In the genomic region with DNA sequence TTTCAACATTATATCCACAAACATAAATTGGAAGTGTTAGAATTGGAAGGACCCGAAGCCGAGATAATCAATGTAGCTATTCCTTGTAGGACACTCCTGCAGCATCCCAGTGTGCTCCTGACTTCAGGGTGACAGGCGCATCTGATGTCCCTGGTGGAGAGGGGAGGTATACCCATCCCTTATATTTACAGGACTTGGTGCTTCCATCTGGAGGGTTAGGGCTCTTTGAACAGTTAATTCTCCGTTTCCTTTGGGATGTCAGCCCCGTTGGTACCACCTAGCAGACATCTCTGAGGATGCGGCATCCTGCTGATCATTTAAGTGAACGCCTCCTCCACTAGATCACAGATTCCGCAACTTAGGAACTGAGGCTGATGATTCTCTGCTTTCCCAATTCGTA, we compare ENCODE assay signal across 20 cellular contexts.
DNase-seq lines count a peak whose midpoint lies in the region; ATAC-seq, FAIRE-seq and TF ChIP-seq lines count a peak whose summit lies in the region.
"Had no signal": no experiment of that assay in that cellular context is flagged by ENCODE, and none has a peak within 500 bp of the region (broad histone marks: within the 10 kb centered on the region; RNA-seq: fewer than 3 reads in every experiment).

No MANE protein-coding gene starts in this region.

- H3K27ac ChIP-seq in DND-41 (ENCODE audit: low read length) = no peak overlapping the region
- H3K27ac ChIP-seq in H1 (ENCODE audit: low read depth, low read length) = no peak overlapping the region
- H3K27ac ChIP-seq: BLaER1 treated with 17β-estradiol and CSF1 and Interleukin-3, amounts not matched to agents 10 nM and 100 nM; GM23248; SK-N-MC had no signal

- H3K27me3 ChIP-seq in DND-41 (ENCODE audit: insufficient read depth, low read length, poor library complexity) = no peaks in the 10 kb centered on the region
- H3K27me3 ChIP-seq in H7 (ENCODE audit: control insufficient read depth, insufficient read depth, low read length) = peaks cover 11% of the 10 kb centered on the region
- H3K27me3 ChIP-seq in H1 (replicated peaks in 1 of 4; ENCODE audit: control insufficient read depth in 3 of 4, extremely low read depth in 1 of 4, insufficient read depth in 3 of 4, low read length in 3 of 4) = peaks cover 0 to 8% (median 6%) of the 10 kb centered on the region in 4 experiments; a peak in 3 of 7 replicates

- TF ChIP-seq EP300 in H1 (IDR thresholded peaks at IDR 0.05; ENCODE audit: borderline replicate concordance in 1 of 2, low read depth in 2 of 2, low read length in 2 of 2) = no peak

- FAIRE-seq in H1 (lab: Jason Lieb, UNC) = no peak
- FAIRE-seq: G401.6, GM12892, GM19239 had no signal

- no peak overlapping the region for H3K14ac ChIP-seq in H1 (ENCODE audit: insufficient read length)

- no peak overlapping the region for H3K56ac ChIP-seq in H1 (replicated peaks; ENCODE audit: insufficient read length, low read depth, low read length)

- no peaks in the 10 kb centered on the region for H3K9me3 Mint-ChIP-seq in neural crest cell
- H3K9me3 Mint-ChIP-seq: T-helper 1 cell treated with Interleukin-12 subunit alpha and Interleukin-12 subunit beta and Interleukin-4 antibody, amounts not matched to agents 30 μg/mL and 1 μg/mL, for 36 hours had no signal

- H3K36me3 Mint-ChIP-seq in neural crest cell (ENCODE audit: low read depth) = no peaks in the 10 kb centered on the region

- H2BK120ac ChIP-seq in H1 (replicated peaks; ENCODE audit: low read depth, low read length) = no peak overlapping the region

- POLR2A ChIA-PET in H1 (lab: Charles Lee; ENCODE audit: partially characterized antibody) = interaction anchor here (2.5 kb wide), 1 partner anchor 11 kb away, joined by 10 read pairs; no protein-coding TSS in a partner anchor

- peak overlapping the region; percentile 7; the same call in 1 of the 2 replicates for H2BK20ac ChIP-seq in H1 (ENCODE audit: low read length)

- H3K36me3 ChIP-seq in DND-41 (ENCODE audit: insufficient read depth, low read length) (no peaks in the 10 kb centered on the region), H7 (replicated peaks; ENCODE audit: control insufficient read depth, insufficient read depth, low read length) (no peaks in the 10 kb centered on the region), H1 (ENCODE audit: control insufficient read depth in 2 of 4, insufficient read depth in 4 of 4, low read length in 3 of 4) (no peaks in the 10 kb centered on the region)
- H3K36me3 ChIP-seq: BLaER1 treated with 17β-estradiol and CSF1 and Interleukin-3, amounts not matched to agents 10 nM and 100 nM; MG63 had no signal

- no peak overlapping the region for H2AK5ac ChIP-seq in H1 (ENCODE audit: low read depth, low read length)

- 71% methylated on average over 9 of the region's 9 CpGs; no CpG with 5 or more reads in 1 of the 2 experiments for WGBS in H1 (ENCODE audit: extremely low coverage in 1 of 2, insufficient coverage in 1 of 2, insufficient read length in 1 of 2, insufficient replicate concordance in 2 of 2, low coverage in 1 of 2, low lambda C conversion rate in 2 of 2, missing lambda C conversion rate in 1 of 2), 2 experiments

- CTCF ChIA-PET in H1 (lab: Charles Lee; ENCODE audit: partially characterized antibody) = interaction anchor here (0.6 to 11.4 kb wide), 28 partner anchors 8 to 760 kb away, joined by 3 to 102 read pairs (median 4); no protein-coding TSS in a partner anchor

- no peak overlapping the region for H2BK15ac ChIP-seq in H1 (ENCODE audit: low read length)

- H4K20me1 ChIP-seq in DND-41 (ENCODE audit: insufficient read depth, low read length) = no peaks in the 10 kb centered on the region
- no peaks in the 10 kb centered on the region for H4K20me1 ChIP-seq in H1 (replicated peaks in 1 of 2; ENCODE audit: control insufficient read depth in 1 of 2, insufficient read depth in 2 of 2, low read length in 2 of 2)

- no peak overlapping the region for H3K27ac Mint-ChIP-seq in neural crest cell (ENCODE audit: unreplicated experiment)
- H3K27ac Mint-ChIP-seq: T-helper 1 cell treated with Interleukin-12 subunit alpha and Interleukin-12 subunit beta and Interleukin-4 antibody, amounts not matched to agents 30 μg/mL and 1 μg/mL, for 36 hours had no signal

- H2BK12ac ChIP-seq in H1 (ENCODE audit: low read depth, low read length) = no peak overlapping the region

- peaks cover 52% of the 10 kb centered on the region for H3K27me3 Mint-ChIP-seq in neural crest cell (ENCODE audit: low read depth)

- no peak overlapping the region for H3K18ac ChIP-seq in H1 (ENCODE audit: extremely low read depth, low read length)

- H4K8ac ChIP-seq in H1 (ENCODE audit: extremely low read depth, insufficient read depth, low read length) = no peak overlapping the region

- H3K9ac ChIP-seq in DND-41 (ENCODE audit: low read depth, low read length) (no peak overlapping the region), H1 (replicated peaks in 1 of 4; ENCODE audit: extremely low read depth in 1 of 4, low read depth in 3 of 4, low read length in 3 of 4) (no peak overlapping the region)
- H3K9ac ChIP-seq: BLaER1 treated with 17β-estradiol and CSF1 and Interleukin-3, amounts not matched to agents 10 nM and 100 nM; GM23248 had no signal

- H3K79me1 ChIP-seq in H1 (ENCODE audit: low read depth, low read length) = no peaks in the 10 kb centered on the region

- H3K79me2 ChIP-seq in DND-41 (ENCODE audit: insufficient read depth, low read length) (no peaks in the 10 kb centered on the region), H1 (ENCODE audit: control insufficient read depth in 1 of 2, insufficient read depth in 2 of 2, low read length in 2 of 2) (no peaks in the 10 kb centered on the region)

- no peak for TF ChIP-seq POLR2A in H1 (IDR thresholded peaks at IDR 0.05; ENCODE audit: control extremely low read depth in 1 of 2, low read depth in 2 of 2, low read length in 2 of 2)

- TF ChIP-seq CTCF in DND-41 (IDR thresholded peaks at IDR 0.05; ENCODE audit: borderline replicate concordance, extremely low read depth, low read length, poor library complexity, severe bottlenecking) = peak; percentile 14
- TF ChIP-seq CTCF in H1 (IDR thresholded peaks at IDR 0.05; ENCODE audit: control extremely low read depth in 1 of 3, insufficient read depth in 1 of 3, low read depth in 1 of 3, low read length in 3 of 3) = peak; percentile 21 to 56 (median 48); a peak in 3 of 4 replicates
- peak; percentile 41 for TF ChIP-seq CTCF in neural crest cell (conservative IDR thresholded peaks at IDR 0.05)

- H3K23ac ChIP-seq in H1 (ENCODE audit: insufficient read length) = no peak overlapping the region

- H2BK5ac ChIP-seq in H1 (ENCODE audit: low read depth, low read length) = no peak overlapping the region

- peaks cover 23% of the 10 kb centered on the region for H3K4me1 Mint-ChIP-seq in neural crest cell

- DNase-seq in DND-41 = no peak
- peak; percentile 62 for DNase-seq in H7
- no peak for DNase-seq in H1 (ENCODE audit: low read depth in 1 of 2, low spot score in 2 of 2)
- DNase-seq in neural crest cell (ENCODE audit: low read depth, low spot score) = no peak
- DNase-seq in amygdala (lab: John Stamatoyannopoulos, UW) = no peak
- DNase-seq in GM03348 (ENCODE audit: low spot score) = no peak
- DNase-seq in mesenteric fat pad (ENCODE audit: low spot score) = no peak
- DNase-seq: GM23248, MG63, NCI-H1105 treated with DMSO at 0.1 percent for 48 hours, NCI-H187, NCI-H2171, NCI-H510A, PC-3 had no signal

- H4K91ac ChIP-seq in H1 (replicated peaks; ENCODE audit: insufficient read length, low read length) = no peak overlapping the region

- H3K23me2 ChIP-seq in H1 (ENCODE audit: low read depth, low read length) = peaks cover 6% of the 10 kb centered on the region; the same call in 1 of the 2 replicates

- H3K9me3 ChIP-seq in DND-41 (ENCODE audit: insufficient read depth, low read length, severe bottlenecking) (no peaks in the 10 kb centered on the region), H1 (ENCODE audit: insufficient read depth in 2 of 2, low read depth in 1 of 2, low read length in 1 of 2) (no peaks in the 10 kb centered on the region)
- H3K9me3 ChIP-seq: BLaER1 treated with 17β-estradiol and CSF1 and Interleukin-3, amounts not matched to agents 10 nM and 100 nM; MG63 had no signal

- H3K4me1 ChIP-seq in DND-41 (ENCODE audit: insufficient read depth, low read length) (no peaks in the 10 kb centered on the region), H1 (replicated peaks in 1 of 4; ENCODE audit: control insufficient read depth in 3 of 4, insufficient read depth in 4 of 4, low read length in 3 of 4) (peaks cover 0 to 9% (median 6%) of the 10 kb centered on the region in 4 experiments; a peak in 6 of 7 replicates)

- H4K5ac ChIP-seq in H1 (ENCODE audit: insufficient read length, low read depth, low read length) = no peak overlapping the region

- H2AFZ ChIP-seq in DND-41 (ENCODE audit: low read depth, low read length) (no peak overlapping the region), H1 (ENCODE audit: low read length) (no peak overlapping the region)
- H2AFZ ChIP-seq: GM23248 had no signal

- no peak for ATAC-seq in DND-41 (ENCODE audit: insufficient read depth, low read depth)
- ATAC-seq: PC-3 had no signal

- peak overlapping the region; percentile 52 for H3K4me3 Mint-ChIP-seq in neural crest cell
- H3K4me3 Mint-ChIP-seq: T-helper 1 cell treated with Interleukin-12 subunit alpha and Interleukin-12 subunit beta and Interleukin-4 antibody, amounts not matched to agents 30 μg/mL and 1 μg/mL, for 36 hours had no signal

- no peak for TF ChIP-seq RAD21 in H1 (IDR thresholded peaks at IDR 0.05 in 1 of 2, conservative IDR thresholded peaks at IDR 0.05 in 1 of 2; ENCODE audit: low read depth in 2 of 2, low read length in 2 of 2)

- H3K4ac ChIP-seq in H1 (replicated peaks; ENCODE audit: insufficient read length, low read depth, low read length) = no peak overlapping the region

- H3K4me2 ChIP-seq in DND-41 (ENCODE audit: insufficient read depth, low read length) (no peak overlapping the region), H1 (ENCODE audit: insufficient read depth in 1 of 2, low read depth in 2 of 2, low read length in 2 of 2) (peak overlapping the region in 1 of 2 experiments; percentile 46; a peak in 1 of 4 replicates)
- H3K4me2 ChIP-seq: BLaER1 treated with 17β-estradiol and CSF1 and Interleukin-3, amounts not matched to agents 10 nM and 100 nM had no signal

- H3K4me3 ChIP-seq in DND-41 (ENCODE audit: low read depth in 1 of 2, low read length in 2 of 2) (no peak overlapping the region), H7 (ENCODE audit: insufficient read depth, low read depth, low read length) (no peak overlapping the region), H1 (ENCODE audit: extremely low read depth in 1 of 4, insufficient read depth in 2 of 4, low read depth in 3 of 4, low read length in 4 of 4) (no peak overlapping the region)
- H3K4me3 ChIP-seq: BLaER1 treated with 17β-estradiol and CSF1 and Interleukin-3, amounts not matched to agents 10 nM and 100 nM; GM23248; MG63; SK-N-MC had no signal

TF ChIP-seq in H1, 55 proteins besides CTCF, POLR2A, EP300 and RAD21 (continues in another document):
- TF ChIP-seq, protein P1, sequence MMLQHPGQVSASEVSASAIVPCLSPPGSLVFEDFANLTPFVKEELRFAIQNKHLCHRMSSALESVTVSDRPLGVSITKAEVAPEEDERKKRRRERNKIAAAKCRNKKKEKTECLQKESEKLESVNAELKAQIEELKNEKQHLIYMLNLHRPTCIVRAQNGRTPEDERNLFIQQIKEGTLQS (IDR thresholded peaks at IDR 0.05; ENCODE audit: insufficient read depth, low read depth, low read length) = no peak
